24 cellular contexts compared by ENCODE assay signal in genomic region chr15:62691008-62691407, GRCh38.
A peak's percentile ranks its signal among the peaks of the same experiment; 100 is the strongest.
DNase-seq lines count a peak whose midpoint lies in the region; ATAC-seq, FAIRE-seq and TF ChIP-seq lines count a peak whose summit lies in the region.
"Had no signal": no experiment of that assay in that cellular context is flagged by ENCODE, and none has a peak within 500 bp of the region (broad histone marks: within the 10 kb centered on the region; RNA-seq: fewer than 3 reads in every experiment).

No MANE protein-coding gene starts in this region.

- no peak overlapping the region for H2AK9ac ChIP-seq in IMR-90 (replicated peaks; ENCODE audit: low read depth, low read length, poor library complexity)

- no TSS peak for BruUV-seq in IMR-90 (replicated peaks; lab: Mats Ljungman, UMichigan)

- H3K79me2 ChIP-seq in osteoblast (ENCODE audit: insufficient read depth, low read length) = no peaks in the 10 kb centered on the region

- no peaks in the 10 kb centered on the region for H3K9me3 ChIP-seq in IMR-90 (ENCODE audit: control insufficient read depth, insufficient read depth, low read length)
- H3K9me3 ChIP-seq in osteoblast (ENCODE audit: low read depth, low read length) = no peaks in the 10 kb centered on the region
- H3K9me3 ChIP-seq: HAP-1 had no signal

- H3K27ac Mint-ChIP-seq in dendritic cell treated with granulocyte-macrophage colony-stimulating factor and Interleukin-4, amounts not matched to agents 40 ng/mL and 50 ng/mL, for 4 days = peak overlapping the region; percentile 59
- H3K27ac Mint-ChIP-seq in stimulated activated memory B cell treated with anti-CD40 and anti-IgM and Interleukin-4, amounts not matched to agents 10 μg/mL and 1 μg/mL and 100 μg/mL, for 72 hours = no peak overlapping the region
- H3K27ac Mint-ChIP-seq: activated naive CD4-positive, alpha-beta T cell treated with anti-CD3 and anti-CD28 coated beads for 36 hours had no signal

- in situ Hi-C loops in IMR-90 (cut with MboI; ENCODE audit: low sequenced_read_pairs) = no loop called here

- DNase-seq in AG09309 (ENCODE audit: low read depth) (no peak), IMR-90 (no peak), osteoblast (ENCODE audit: insufficient read length, low spot score, missing footprints) (no peak), NCI-H748 treated with DMSO at 0.1 percent for 48 hours (lab: John Stamatoyannopoulos, UW) (no peak), frontal cortex (ENCODE audit: low spot score in 2 of 2) (no peak)
- DNase-seq: activated CD4-positive, CD25-positive, alpha-beta regulatory T cell treated with anti-CD3 and anti-CD28 coated beads, Interleukin-2, amount 50 U/mL, for 72 hours; activated CD8-positive, alpha-beta memory T cell treated with anti-CD3 and anti-CD28 coated beads for 24 hours; activated naive CD4-positive, alpha-beta T cell treated with anti-CD3 and anti-CD28 coated beads for 36 hours; activated T-cell treated with anti-CD3 and anti-CD28 coated beads, Interleukin-2, amount 50 U/mL, for 4 hours; amygdala; COR-L47; cortex of kidney; DMS79; mammary epithelial cell; MM.1S; NCI-H1694; NCI-H526; retina had no signal

- H3K4me2 ChIP-seq in IMR-90 (ENCODE audit: low read depth, low read length) = no peak overlapping the region
- no peak overlapping the region for H3K4me2 ChIP-seq in osteoblast (ENCODE audit: insufficient read depth, low read length)

- H3K18ac ChIP-seq in IMR-90 (ENCODE audit: low read depth, low read length) = no peak overlapping the region

- no peak overlapping the region for H2AK5ac ChIP-seq in IMR-90 (ENCODE audit: low read depth, low read length)

- no peak overlapping the region for H3K56ac ChIP-seq in IMR-90 (ENCODE audit: extremely low read depth, insufficient read depth, low read length)

- TF ChIP-seq POLR2A in IMR-90 (IDR thresholded peaks at IDR 0.05; ENCODE audit: low read depth, low read length) = no peak

- H3K27me3 ChIP-seq in IMR-90 (ENCODE audit: control insufficient read depth, insufficient read depth, low read length) (no peaks in the 10 kb centered on the region), osteoblast (ENCODE audit: insufficient read depth, low read length) (no peaks in the 10 kb centered on the region)

- POLR2A ChIA-PET in IMR-90 (lab: Charles Lee; ENCODE audit: unreplicated experiment) = no interaction called here

- ATAC-seq in IMR-90 (ENCODE audit: low read depth) (no peak), GM18868 (IDR thresholded peaks at IDR 0.05; ENCODE audit: unreplicated experiment) (no peak)
- no peak for ATAC-seq in stimulated activated memory B cell treated with anti-CD40 and anti-IgM and Interleukin-4, amounts not matched to agents 10 μg/mL and 1 μg/mL and 100 μg/mL, for 72 hours
- ATAC-seq: activated T-cell treated with anti-CD3 and anti-CD28 coated beads, Interleukin-2, amount 50 U/mL, for 4 hours; K562 had no signal

- TF ChIP-seq RAD21 in IMR-90 (IDR thresholded peaks at IDR 0.05; ENCODE audit: low read length) = peak; percentile 18; the same call in 1 of the 2 replicates

- H4K20me1 ChIP-seq in IMR-90 (ENCODE audit: insufficient read depth, low read length) (no peaks in the 10 kb centered on the region), osteoblast (ENCODE audit: insufficient read depth, low read length) (no peaks in the 10 kb centered on the region)

- H3K27ac ChIP-seq in IMR-90 (ENCODE audit: insufficient read depth, low read length) (no peak overlapping the region), osteoblast (ENCODE audit: low read depth, low read length) (no peak overlapping the region)

- H3K36me3 Mint-ChIP-seq in dendritic cell treated with granulocyte-macrophage colony-stimulating factor and Interleukin-4, amounts not matched to agents 40 ng/mL and 50 ng/mL, for 4 days (ENCODE audit: low read depth) = peaks cover 26% of the 10 kb centered on the region
- H3K36me3 Mint-ChIP-seq in stimulated activated memory B cell treated with anti-CD40 and anti-IgM and Interleukin-4, amounts not matched to agents 10 μg/mL and 1 μg/mL and 100 μg/mL, for 72 hours = no peaks in the 10 kb centered on the region

- H3K36me3 ChIP-seq in IMR-90 (ENCODE audit: control insufficient read depth, insufficient read depth, low read length) = peaks cover 16% of the 10 kb centered on the region
- H3K36me3 ChIP-seq in osteoblast (ENCODE audit: insufficient read depth, low read length) = peaks cover 4% of the 10 kb centered on the region
- H3K36me3 ChIP-seq: HAP-1 had no signal

- H3K4me3 Mint-ChIP-seq in dendritic cell treated with granulocyte-macrophage colony-stimulating factor and Interleukin-4, amounts not matched to agents 40 ng/mL and 50 ng/mL, for 4 days = no peak overlapping the region
- no peak overlapping the region for H3K4me3 Mint-ChIP-seq in stimulated activated memory B cell treated with anti-CD40 and anti-IgM and Interleukin-4, amounts not matched to agents 10 μg/mL and 1 μg/mL and 100 μg/mL, for 72 hours
- H3K4me3 Mint-ChIP-seq: activated naive CD4-positive, alpha-beta T cell treated with anti-CD3 and anti-CD28 coated beads for 36 hours; activated T-cell treated with anti-CD3 and anti-CD28 coated beads, Interleukin-2, amount 50 U/mL, for 4 hours had no signal

- no CpG with 5 or more reads among the region's 2 CpGs for WGBS in IMR-90 (ENCODE audit: extremely low coverage in 2 of 2, insufficient read length in 1 of 2), 2 experiments

- peaks cover 4% of the 10 kb centered on the region; the same call in 1 of the 2 replicates for H3K9me1 ChIP-seq in IMR-90 (ENCODE audit: insufficient read depth, low read length)

- TF ChIP-seq CTCF in AG09309 (IDR thresholded peaks at IDR 0.05; ENCODE audit: control insufficient read depth, insufficient read depth, low read depth, low read length, missing control alignments) = peak; percentile 9
- TF ChIP-seq CTCF in IMR-90 (conservative IDR thresholded peaks at IDR 0.05; ENCODE audit: low read depth, low read length) = 0 out of 2 replicates have a peak, but pooled peaks have one; percentile 18
- TF ChIP-seq CTCF in osteoblast (IDR thresholded peaks at IDR 0.05; ENCODE audit: extremely low read depth, low read depth, low read length) = peak; percentile 26

- H4K8ac ChIP-seq in IMR-90 (ENCODE audit: low read depth in 2 of 2, low read length in 2 of 2) = no peak overlapping the region

- H3K79me1 ChIP-seq in IMR-90 (ENCODE audit: low read depth in 1 of 2, low read length in 2 of 2) = no peaks in the 10 kb centered on the region

- no peak overlapping the region for H2AFZ ChIP-seq in IMR-90 (replicated peaks; ENCODE audit: low read length, poor library complexity)
- no peak overlapping the region for H2AFZ ChIP-seq in osteoblast (ENCODE audit: low read length)

- H2BK5ac ChIP-seq in IMR-90 (ENCODE audit: low read depth, low read length, poor library complexity, severe bottlenecking) = no peak overlapping the region

- CTCF ChIA-PET in IMR-90 (lab: Yijun Ruan, JAX) = interaction anchor here (1.1 kb wide), 1 partner anchor 85 kb away, joined by 3 read pairs; no protein-coding TSS in a partner anchor

- H3K14ac ChIP-seq in IMR-90 (replicated peaks; ENCODE audit: low read depth, low read length) = no peak overlapping the region

- H2BK15ac ChIP-seq in IMR-90 (ENCODE audit: low read depth, low read length) = no peak overlapping the region

- no peak overlapping the region for H3K9ac ChIP-seq in IMR-90 (ENCODE audit: low read depth, low read length)

- H2BK120ac ChIP-seq in IMR-90 (ENCODE audit: low read depth, low read length) = no peak overlapping the region

- H3K4me3 ChIP-seq in AG09309 (ENCODE audit: control insufficient read depth, low read depth, low read length) (no peak overlapping the region), IMR-90 (ENCODE audit: insufficient read depth, low read depth, low read length) (no peak overlapping the region), osteoblast (ENCODE audit: insufficient read depth, low read length) (no peak overlapping the region)
- H3K4me3 ChIP-seq: HAP-1, K562 had no signal

- no peak overlapping the region for H3K4ac ChIP-seq in IMR-90 (ENCODE audit: low read depth, low read length)

- H3K4me1 Mint-ChIP-seq in dendritic cell treated with granulocyte-macrophage colony-stimulating factor and Interleukin-4, amounts not matched to agents 40 ng/mL and 50 ng/mL, for 4 days (ENCODE audit: low read depth) = peaks cover 28% of the 10 kb centered on the region
- no peaks in the 10 kb centered on the region for H3K4me1 Mint-ChIP-seq in stimulated activated memory B cell treated with anti-CD40 and anti-IgM and Interleukin-4, amounts not matched to agents 10 μg/mL and 1 μg/mL and 100 μg/mL, for 72 hours

- H3K23ac ChIP-seq in IMR-90 (ENCODE audit: low read depth, low read length) = no peak overlapping the region

- H3K27me3 Mint-ChIP-seq in dendritic cell treated with granulocyte-macrophage colony-stimulating factor and Interleukin-4, amounts not matched to agents 40 ng/mL and 50 ng/mL, for 4 days = no peaks in the 10 kb centered on the region
- H3K27me3 Mint-ChIP-seq in stimulated activated memory B cell treated with anti-CD40 and anti-IgM and Interleukin-4, amounts not matched to agents 10 μg/mL and 1 μg/mL and 100 μg/mL, for 72 hours = peaks cover 8% of the 10 kb centered on the region

- dilution Hi-C loops in IMR-90 (cut with HindIII; ENCODE audit: low sequenced_read_pairs, unreplicated experiment) = no loop called here

- no peaks in the 10 kb centered on the region for H3K9me3 Mint-ChIP-seq in dendritic cell treated with granulocyte-macrophage colony-stimulating factor and Interleukin-4, amounts not matched to agents 40 ng/mL and 50 ng/mL, for 4 days
- peaks cover 3% of the 10 kb centered on the region for H3K9me3 Mint-ChIP-seq in stimulated activated memory B cell treated with anti-CD40 and anti-IgM and Interleukin-4, amounts not matched to agents 10 μg/mL and 1 μg/mL and 100 μg/mL, for 72 hours
- H3K9me3 Mint-ChIP-seq: activated naive CD4-positive, alpha-beta T cell treated with anti-CD3 and anti-CD28 coated beads for 36 hours; activated T-cell treated with anti-CD3 and anti-CD28 coated beads, Interleukin-2, amount 50 U/mL, for 4 hours had no signal

- FAIRE-seq in frontal cortex (lab: Jason Lieb, UNC) = no peak
- FAIRE-seq: endothelial cell of umbilical vein, K562 had no signal

- H4K91ac ChIP-seq in IMR-90 (ENCODE audit: insufficient read depth, low read depth, low read length) = no peak overlapping the region

- H3K4me1 ChIP-seq in IMR-90 (ENCODE audit: control insufficient read depth, insufficient read depth, low read length) (no peaks in the 10 kb centered on the region), osteoblast (ENCODE audit: insufficient read depth, low read length) (no peaks in the 10 kb centered on the region)

- intact Hi-C loops in IMR-90 (cut with micrococcal nuclease) = no loop called here
- intact Hi-C loops in dendritic cell treated with granulocyte-macrophage colony-stimulating factor and Interleukin-4, amounts not matched to agents 40 ng/mL and 50 ng/mL, for 4 days (cut with micrococcal nuclease) = loop anchor here (10.0 kb wide), 1 partner anchor 296 kb away; the partner anchor contains the start of gene TLN2

- H2BK20ac ChIP-seq in IMR-90 (ENCODE audit: low read depth, low read length) = no peak overlapping the region

- no peak overlapping the region for H4K5ac ChIP-seq in IMR-90 (ENCODE audit: low read depth, low read length)

TF ChIP-seq in IMR-90, 13 proteins besides CTCF, POLR2A, EP300 and RAD21:
- TF ChIP-seq SMC3 (IDR thresholded peaks at IDR 0.05; ENCODE audit: low read depth, low read length) = 0 out of 2 replicates have a peak, but pooled peaks have one; percentile 4
- TF ChIP-seq FOS (IDR thresholded peaks at IDR 0.05; ENCODE audit: low read depth, low read length) = no peak
